In the genomic region with DNA sequence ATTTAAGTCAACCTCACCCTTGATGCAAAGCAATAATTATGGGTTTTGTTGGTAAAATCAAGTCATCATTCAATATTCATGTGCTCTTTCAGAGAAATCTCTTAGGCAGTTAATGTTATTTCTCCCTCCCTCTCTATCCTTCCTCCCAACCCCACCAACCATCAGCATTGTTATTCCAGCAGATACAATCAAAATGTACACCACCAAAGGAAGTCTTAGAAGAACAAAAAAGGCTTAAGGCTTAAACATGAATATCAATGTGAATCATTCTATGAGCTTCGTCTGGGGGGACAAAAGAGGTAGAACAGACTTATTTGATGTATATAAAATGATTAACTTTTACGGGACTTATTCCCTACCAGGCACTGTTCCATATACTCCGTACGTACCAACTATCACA, we compare ENCODE assay signal across 8 cellular contexts.
"Had no signal": no experiment of that assay in that cellular context is flagged by ENCODE, and none has a peak within 500 bp of the region (broad histone marks: within the 10 kb centered on the region; RNA-seq: fewer than 3 reads in every experiment).

No MANE protein-coding gene starts in this region.

- H3K36me3 Mint-ChIP-seq: IgD-negative memory B cell had no signal

- H3K9ac ChIP-seq: GM23248 had no signal

- H3K27ac ChIP-seq: GM23248, HL-60 had no signal

- DNase-seq: GM23248, GOT3, H7, HCEC 1CT, KBM-7 had no signal

- ATAC-seq: HepG2 had no signal

- H3K4me3 Mint-ChIP-seq: IgD-negative memory B cell had no signal

- H3K4me3 ChIP-seq: GM23248 had no signal

- FAIRE-seq: HepG2 had no signal

- H2AFZ ChIP-seq: GM23248 had no signal

- H3K27ac Mint-ChIP-seq: IgD-negative memory B cell had no signal
